In genomic region chr4:82099863-82100579, GRCh38 we compare ENCODE assay signal across 19 cellular contexts.
"Had no signal": no experiment of that assay in that cellular context is flagged by ENCODE, and none has a peak within 500 bp of the region (broad histone marks: within the 10 kb centered on the region; RNA-seq: fewer than 3 reads in every experiment).

No MANE protein-coding gene starts in this region.

- H3K36me3 ChIP-seq: gastrocnemius medialis had no signal

- H3K27ac ChIP-seq: body of pancreas, dorsolateral prefrontal cortex, gastrocnemius medialis, parathyroid adenoma had no signal

- H3K9ac ChIP-seq: parathyroid adenoma had no signal

- H2AFZ ChIP-seq: parathyroid adenoma had no signal

- H3K4me1 ChIP-seq: body of pancreas, gastrocnemius medialis, parathyroid adenoma had no signal

- H3K9me3 ChIP-seq: body of pancreas, gastrocnemius medialis had no signal

- H3K27me3 ChIP-seq: body of pancreas, dorsolateral prefrontal cortex, gastrocnemius medialis had no signal

- H3K79me2 ChIP-seq: parathyroid adenoma had no signal

- DNase-seq: activated CD4-positive, alpha-beta memory T cell treated with anti-CD3 and anti-CD28 coated beads, Interleukin-2, amount 10 ng/mL, durations not matched to agents 7 days and 5 days; activated CD4-positive, alpha-beta T cell treated with anti-CD3 and anti-CD28 coated beads for 48 hours; activated CD4-positive, CD25-positive, alpha-beta regulatory T cell; activated CD8-positive, alpha-beta memory T cell treated with anti-CD3 and anti-CD28 coated beads, Interleukin-2, amount 10 ng/mL, durations not matched to agents 7 days and 5 days; body of pancreas; central memory CD4-positive, alpha-beta T cell; dorsolateral prefrontal cortex; gastrocnemius medialis; immature natural killer cell; kidney glomerular epithelial cell; left ventricle myocardium superior; naive thymus-derived CD8-positive, alpha-beta T cell; stimulated activated CD4-positive, alpha-beta T cell treated with anti-CD3 and anti-CD28 coated beads, Interleukin-12 subunit alpha, Interleukin-12 subunit beta, amount 100 ng/mL, for 4 hours; stimulated activated CD4-positive, alpha-beta T cell treated with anti-CD3 and anti-CD28 coated beads, Interleukin-1b, Interleukin-23, amount 100 ng/mL, for 48 hours; stimulated activated CD8-positive, alpha-beta memory T cell treated with anti-CD3 and anti-CD28 coated beads, Interleukin-4, amount 100 ng/mL, for 48 hours; stimulated activated naive CD4-positive, alpha-beta T cell; T-cell; T-helper 9 cell had no signal

- H3K4me3 ChIP-seq: body of pancreas, dorsolateral prefrontal cortex, gastrocnemius medialis had no signal

- ATAC-seq: activated CD8-positive, alpha-beta memory T cell treated with anti-CD3 and anti-CD28 coated beads, Interleukin-2, amount 10 ng/mL, durations not matched to agents 7 days and 5 days; body of pancreas; gastrocnemius medialis; left ventricle myocardium superior; naive thymus-derived CD8-positive, alpha-beta T cell; T-cell had no signal
